Comparison of ENCODE assay signal across 9 cellular contexts in genomic region chr17:58335061-58335731, GRCh38. TPM values are rescaled to one million over a fixed set of nuclear protein-coding genes. Genes with fewer than 3 reads are reported as not detected.
A peak's percentile ranks its signal among the peaks of the same experiment; 100 is the strongest.
DNase-seq lines count a peak whose midpoint lies in the region; ATAC-seq, FAIRE-seq and TF ChIP-seq lines count a peak whose summit lies in the region.
"Had no signal": no experiment of that assay in that cellular context is flagged by ENCODE, and none has a peak within 500 bp of the region (broad histone marks: within the 10 kb centered on the region; RNA-seq: fewer than 3 reads in every experiment).

No MANE protein-coding gene starts in this region.

- intact Hi-C loops in ascending aorta (cut with DNase I): no loop called here

- peak overlapping the region; percentile 7 for H2BK5ac ChIP-seq in trophoblast cell (ENCODE audit: low read depth, low read length, poor library complexity)

- H3K36me3 Mint-ChIP-seq in central memory CD8-positive, alpha-beta T cell (ENCODE audit: insufficient read depth): peaks cover 54% of the 10 kb centered on the region
- H3K36me3 Mint-ChIP-seq: brain had no signal

- H3K4me1 ChIP-seq in trophoblast cell (ENCODE audit: control insufficient read depth in 1 of 2, insufficient read depth in 2 of 2, low read length in 2 of 2): peaks cover 37 to 42% of the 10 kb centered on the region in 2 experiments
- H3K4me1 ChIP-seq in ascending aorta: peaks cover 0 to 3% of the 10 kb centered on the region in 2 donors

- peaks cover 3% of the 10 kb centered on the region for H3K79me2 ChIP-seq in trophoblast cell (ENCODE audit: control insufficient read depth, insufficient read depth, low read length, poor library complexity)

- FAIRE-seq in HTR-8/SVneo (lab: Jason Lieb, UNC): no peak

- no peak overlapping the region for H3K4ac ChIP-seq in trophoblast cell (ENCODE audit: low read depth, low read length)

- no peak overlapping the region for H2AFZ ChIP-seq in trophoblast cell (ENCODE audit: insufficient read depth, low read length, poor library complexity)

- no peak overlapping the region for H3K9ac ChIP-seq in trophoblast cell (ENCODE audit: low read length)

- no peak overlapping the region for H3K23ac ChIP-seq in trophoblast cell (ENCODE audit: low read length)

- H3K27ac ChIP-seq in trophoblast cell (ENCODE audit: low read depth, low read length) (peak overlapping the region; percentile 7), ascending aorta (peak overlapping the region in 1 of 2 donors; percentile 77)

- peaks cover 80% of the 10 kb centered on the region for H3K4me1 Mint-ChIP-seq in central memory CD8-positive, alpha-beta T cell

- peak overlapping the region; percentile 21 for H3K14ac ChIP-seq in trophoblast cell (ENCODE audit: low read length)

- H4K91ac ChIP-seq in trophoblast cell (ENCODE audit: low read depth, low read length): peak overlapping the region; percentile 30

- H3K27me3 ChIP-seq in trophoblast cell (ENCODE audit: insufficient read depth, low read length): no peaks in the 10 kb centered on the region
- no peaks in the 10 kb centered on the region for H3K27me3 ChIP-seq in ascending aorta

- peak overlapping the region; percentile 55 for H2BK12ac ChIP-seq in trophoblast cell (ENCODE audit: low read length)

- H3K9me3 ChIP-seq in trophoblast cell (ENCODE audit: insufficient read depth, low read depth, low read length): no peaks in the 10 kb centered on the region
- no peaks in the 10 kb centered on the region for H3K9me3 ChIP-seq in ascending aorta

- peak overlapping the region; percentile 16 for H2AK5ac ChIP-seq in trophoblast cell (ENCODE audit: low read length)

- no peak overlapping the region for H4K12ac ChIP-seq in trophoblast cell (ENCODE audit: low read depth, low read length)

- no CpG with 5 or more reads among the region's 10 CpGs for WGBS in trophoblast cell (ENCODE audit: extremely low coverage, insufficient coverage, insufficient read length)

- no peaks in the 10 kb centered on the region for H3K9me3 Mint-ChIP-seq in central memory CD8-positive, alpha-beta T cell
- H3K9me3 Mint-ChIP-seq: brain had no signal

- no peak for TF ChIP-seq CTCF in ascending aorta (IDR thresholded peaks at IDR 0.05)

- H3K27ac Mint-ChIP-seq in central memory CD8-positive, alpha-beta T cell (ENCODE audit: low read depth): peak overlapping the region; percentile 91

- H3K79me1 ChIP-seq in trophoblast cell (ENCODE audit: low read length): peaks cover 26% of the 10 kb centered on the region

- peak; percentile 51 for DNase-seq in GF-D8 (lab: John Stamatoyannopoulos, UW)
- peak; percentile 55 for DNase-seq in OCI-M1 (lab: John Stamatoyannopoulos, UW)
- no peak for DNase-seq in central memory CD8-positive, alpha-beta T cell (ENCODE audit: low spot score in 2 of 2)
- DNase-seq in trophoblast cell: no peak
- DNase-seq in EL: no peak
- DNase-seq in ascending aorta (ENCODE audit: low spot score in 2 of 2): no peak
- DNase-seq in HTR-8/SVneo (ENCODE audit: insufficient read length, low spot score): no peak

- no peak overlapping the region for H3K18ac ChIP-seq in trophoblast cell (ENCODE audit: low read length)

- H2BK120ac ChIP-seq in trophoblast cell (ENCODE audit: insufficient read depth, low read length, poor library complexity): peak overlapping the region; percentile 21

- H3K4me3 ChIP-seq in trophoblast cell (ENCODE audit: low read depth, low read length): no peak overlapping the region
- H3K4me3 ChIP-seq in ascending aorta: no peak overlapping the region

- H3K36me3 ChIP-seq in trophoblast cell (ENCODE audit: control insufficient read depth in 1 of 2, insufficient read depth in 2 of 2, low read length in 2 of 2) (no peaks in the 10 kb centered on the region), ascending aorta (no peaks in the 10 kb centered on the region)

- no peak overlapping the region for H4K8ac ChIP-seq in trophoblast cell (ENCODE audit: low read depth, low read length)

- H3K4me2 ChIP-seq in trophoblast cell (ENCODE audit: low read length): no peak overlapping the region

- no peak for ATAC-seq in central memory CD8-positive, alpha-beta T cell (replicated peaks; ENCODE audit: extremely low read depth, poor library complexity, severe bottlenecking)
- ATAC-seq in GM19452 (IDR thresholded peaks at IDR 0.05; ENCODE audit: unreplicated experiment): no peak

- H3K27me3 Mint-ChIP-seq in central memory CD8-positive, alpha-beta T cell: no peaks in the 10 kb centered on the region
- H3K27me3 Mint-ChIP-seq: brain had no signal

- peak overlapping the region; percentile 85 for H3K4me3 Mint-ChIP-seq in central memory CD8-positive, alpha-beta T cell
- H3K4me3 Mint-ChIP-seq: brain had no signal

RNA-seq across cellular contexts. Expression of gene TSPOAP1, which starts 6.6 kb away (rescaled TPM):
- polyA plus RNA-seq in trophoblast cell (2013): 1.1 and 1.3 TPM in 2 replicates
- 22.4 TPM for total RNA-seq in ascending aorta

RNA-seq across cellular contexts. Expression of gene SUPT4H1, which starts 16.8 kb away (rescaled TPM):
- polyA plus RNA-seq in trophoblast cell (2013): 63.5 and 64.6 TPM in 2 replicates
- 18.0 TPM for total RNA-seq in ascending aorta

RNA-seq across cellular contexts. Expression of gene MPO, which starts 54.5 kb away (rescaled TPM):
- polyA plus RNA-seq in trophoblast cell (2013): not detected in 2 replicates
- total RNA-seq in ascending aorta: 1.8 TPM

Comparison
In these comparisons a context has a peak if more than half of its experiments do, and no peak if none do; other contexts are left out.
1. DNase-seq: peak in GF-D8 (single experiment) and OCI-M1 (single experiment); none in central memory CD8-positive, alpha-beta T cell (0 of 2), trophoblast cell (0 of 2), EL (single experiment), ascending aorta (0 of 2) and HTR-8/SVneo (single experiment).